8 cellular contexts compared by ENCODE assay signal in genomic region chr15:98785796-98786581, GRCh38.
DNase-seq lines count a peak whose midpoint lies in the region; ATAC-seq lines count a peak whose summit lies in the region.

No MANE protein-coding gene starts in this region.

- H3K9ac ChIP-seq in mesenchymal stem cell (ENCODE audit: low read length), result no peak overlapping the region

- peaks cover 19% of the 10 kb centered on the region for H3K4me1 Mint-ChIP-seq in T-helper 2 cell treated with Interferon-gamma antibody and Interleukin-4, amounts not matched to agents 5 μg/mL and 100 μg/mL, for 36 hours (ENCODE audit: low read depth)

- no peak overlapping the region for H3K27ac ChIP-seq in mesenchymal stem cell (ENCODE audit: low read length, poor library complexity, severe bottlenecking)

- H2BK15ac ChIP-seq in mesenchymal stem cell (ENCODE audit: low read depth, poor library complexity, severe bottlenecking), result peak overlapping the region; percentile 3

- H3K27me3 Mint-ChIP-seq in T-helper 2 cell treated with Interferon-gamma antibody and Interleukin-4, amounts not matched to agents 5 μg/mL and 100 μg/mL, for 36 hours (ENCODE audit: low read depth), result no peaks in the 10 kb centered on the region

- H3K27me3 ChIP-seq in mesenchymal stem cell (ENCODE audit: control insufficient read depth in 1 of 2, insufficient read depth in 1 of 2, low read length in 2 of 2), result no peaks in the 10 kb centered on the region

- no peak overlapping the region for H4K8ac ChIP-seq in mesenchymal stem cell (ENCODE audit: low read length)

- H3K4me2 ChIP-seq in mesenchymal stem cell (ENCODE audit: low read length, poor library complexity, severe bottlenecking), result peak overlapping the region; percentile 38

- no peaks in the 10 kb centered on the region for H3K9me3 Mint-ChIP-seq in T-helper 2 cell treated with Interferon-gamma antibody and Interleukin-4, amounts not matched to agents 5 μg/mL and 100 μg/mL, for 36 hours

- H3K36me3 Mint-ChIP-seq in T-helper 2 cell treated with Interferon-gamma antibody and Interleukin-4, amounts not matched to agents 5 μg/mL and 100 μg/mL, for 36 hours (ENCODE audit: low read depth), result no peaks in the 10 kb centered on the region

- H3K36me3 ChIP-seq in mesenchymal stem cell (ENCODE audit: control insufficient read depth in 1 of 2, insufficient read depth in 2 of 2, low read depth in 1 of 2, low read length in 2 of 2), result no peaks in the 10 kb centered on the region

- no peak overlapping the region for H2BK5ac ChIP-seq in mesenchymal stem cell (ENCODE audit: low read depth, low read length, poor library complexity, severe bottlenecking)

- no peak overlapping the region for H3K4me3 Mint-ChIP-seq in T-helper 2 cell treated with Interferon-gamma antibody and Interleukin-4, amounts not matched to agents 5 μg/mL and 100 μg/mL, for 36 hours

- no peak overlapping the region for H3K18ac ChIP-seq in mesenchymal stem cell (ENCODE audit: low read depth in 1 of 2, low read length in 2 of 2)

- DNase-seq in NCI-H524 treated with DMSO at 0.1 percent for 48 hours (lab: John Stamatoyannopoulos, UW) (peak; percentile 97), mesenchymal stem cell (no peak), GOT3 (lab: John Stamatoyannopoulos, UW) (no peak), sciatic nerve (ENCODE audit: low spot score) (no peak)
- no peak for DNase-seq in T-helper 2 cell treated with Interferon-gamma antibody and Interleukin-4, amounts not matched to agents 5 μg/mL and 100 μg/mL, for 36 hours (ENCODE audit: low spot score)

- H3K4me1 ChIP-seq in mesenchymal stem cell (ENCODE audit: control insufficient read depth, insufficient read depth, low read depth, low read length), result peaks cover 16% of the 10 kb centered on the region

- no peak overlapping the region for H4K91ac ChIP-seq in mesenchymal stem cell (ENCODE audit: low read length)

- H2BK12ac ChIP-seq in mesenchymal stem cell (ENCODE audit: low read length in 2 of 2), result no peak overlapping the region

- H3K27ac Mint-ChIP-seq in T-helper 2 cell treated with Interferon-gamma antibody and Interleukin-4, amounts not matched to agents 5 μg/mL and 100 μg/mL, for 36 hours, result no peak overlapping the region

- ATAC-seq in GM18858 (IDR thresholded peaks at IDR 0.05; ENCODE audit: unreplicated experiment) (peak; percentile 65), HG02763 (IDR thresholded peaks at IDR 0.05; ENCODE audit: unreplicated experiment) (peak; percentile 84), GM18520 (IDR thresholded peaks at IDR 0.05; ENCODE audit: unreplicated experiment) (no peak), sciatic nerve (no peak)

- no peak overlapping the region for H3K4me3 ChIP-seq in mesenchymal stem cell (ENCODE audit: insufficient read depth in 1 of 2, low read depth in 1 of 2, low read length in 2 of 2)

- H3K9me3 ChIP-seq in mesenchymal stem cell (ENCODE audit: control insufficient read depth, low read length), result no peaks in the 10 kb centered on the region

- intact Hi-C loops in sciatic nerve (cut with DNase I), result no loop called here

- H2AK5ac ChIP-seq in mesenchymal stem cell (ENCODE audit: low read length, severe bottlenecking), result peak overlapping the region; percentile 22

- no peak overlapping the region for H2BK120ac ChIP-seq in mesenchymal stem cell (ENCODE audit: low read depth, low read length)

- peaks cover 33% of the 10 kb centered on the region for H3K79me1 ChIP-seq in mesenchymal stem cell (replicated peaks; ENCODE audit: low read length, poor library complexity, severe bottlenecking)

- WGBS in mesenchymal stem cell, result 83% methylated on average over 9 of the region's 9 CpGs

- H3K23ac ChIP-seq in mesenchymal stem cell (ENCODE audit: low read length in 2 of 2), result peak overlapping the region in 1 of 2 experiments; percentile 40

- no peak overlapping the region for H2AFZ ChIP-seq in mesenchymal stem cell (ENCODE audit: low read depth, low read length)

- H3K4ac ChIP-seq in mesenchymal stem cell (ENCODE audit: low read depth in 1 of 2, low read length in 2 of 2), result peak overlapping the region in 1 of 2 experiments; percentile 67

- peak overlapping the region in 1 of 2 experiments; percentile 81 for H3K14ac ChIP-seq in mesenchymal stem cell (ENCODE audit: low read length in 2 of 2)

Comparison
In these comparisons a context has a peak if more than half of its experiments do, and no peak if none do; other contexts are left out.
1. ATAC-seq: peak in GM18858 (single experiment) and HG02763 (single experiment); none in GM18520 (single experiment) and sciatic nerve (single experiment).